ENCODE assay signal across 20 cellular contexts in the genomic region with DNA sequence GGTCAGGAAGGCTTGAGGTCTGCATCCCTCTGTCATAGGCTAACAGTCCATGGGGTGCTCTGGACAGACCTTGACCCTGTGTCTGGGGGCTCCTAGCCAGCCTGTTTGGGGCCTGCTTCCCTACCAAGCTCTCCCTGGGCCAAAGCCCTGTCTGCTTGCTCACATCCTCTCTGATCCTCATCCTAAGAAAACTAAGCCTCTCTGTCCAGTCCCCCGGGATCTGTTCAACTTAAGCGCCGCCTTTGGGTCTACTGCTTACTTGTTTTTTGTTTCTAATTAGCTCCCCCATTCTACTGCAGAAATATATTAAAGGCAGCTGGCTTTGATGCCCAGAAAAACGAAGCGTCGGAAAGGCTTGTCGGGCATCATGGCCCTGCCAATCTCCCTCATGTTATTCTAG. TPM values are rescaled to one million over a fixed set of nuclear protein-coding genes. Genes with fewer than 3 reads are reported as not detected.
DNase-seq lines count a peak whose midpoint lies in the region; ATAC-seq, FAIRE-seq and TF ChIP-seq lines count a peak whose summit lies in the region.
"Had no signal": no experiment of that assay in that cellular context is flagged by ENCODE, and none has a peak within 500 bp of the region (broad histone marks: within the 10 kb centered on the region; RNA-seq: fewer than 3 reads in every experiment).

No MANE protein-coding gene starts in this region.

- no peak for FAIRE-seq in kidney (lab: Jason Lieb, UNC)
- FAIRE-seq: GM12891, GM19239 had no signal

- H3K4me3 ChIP-seq in kidney (ENCODE audit: low read length in 2 of 2): no peak overlapping the region
- H3K4me3 ChIP-seq: BLaER1 had no signal

- H3K9me3 Mint-ChIP-seq in brain: no peaks in the 10 kb centered on the region
- H3K9me3 Mint-ChIP-seq: CD8-positive, alpha-beta memory T cell; H9 had no signal

- no peaks in the 10 kb centered on the region for H3K36me3 ChIP-seq in kidney (ENCODE audit: control insufficient read depth in 1 of 2, insufficient read depth in 2 of 2, low read length in 2 of 2)
- H3K36me3 ChIP-seq: BLaER1 had no signal

- no peaks in the 10 kb centered on the region for H3K9me3 ChIP-seq in kidney (ENCODE audit: control insufficient read depth in 1 of 2, low read length in 2 of 2)
- H3K9me3 ChIP-seq: BLaER1, Caco-2 had no signal

- no peak for ATAC-seq in HG02763 (IDR thresholded peaks at IDR 0.05; ENCODE audit: unreplicated experiment)
- no peak for ATAC-seq in HG03108 (IDR thresholded peaks at IDR 0.05; ENCODE audit: unreplicated experiment)

- peak overlapping the region in 4 of 5 experiments; percentile 82 to 87 (median 85) for H3K4me3 Mint-ChIP-seq in brain
- H3K4me3 Mint-ChIP-seq: H9 had no signal

- peaks cover 49% of the 10 kb centered on the region for H3K27me3 Mint-ChIP-seq in brain

- DNase-seq in DMS79 treated with DMSO at 0.1 percent for 48 hours (lab: John Stamatoyannopoulos, UW) (peak; percentile 52), DMS79 (lab: John Stamatoyannopoulos, UW) (no peak), kidney (peak; percentile 25), superior temporal gyrus (ENCODE audit: extremely low spot score) (peak; percentile 72), NCI-H1694 (lab: John Stamatoyannopoulos, UW) (no peak)
- DNase-seq: AML-193; Caco-2; CD8-positive, alpha-beta memory T cell; GOT3; H9 had no signal

- H3K9ac ChIP-seq in kidney (ENCODE audit: low read length in 2 of 2): no peak overlapping the region
- H3K9ac ChIP-seq: BLaER1 had no signal

- TF ChIP-seq CTCF in brain (conservative IDR thresholded peaks at IDR 0.05) (no peak), kidney (IDR thresholded peaks at IDR 0.05; ENCODE audit: borderline replicate concordance, extremely low read depth, insufficient read depth) (no peak)

- no peaks in the 10 kb centered on the region for H3K36me3 Mint-ChIP-seq in brain
- H3K36me3 Mint-ChIP-seq: CD8-positive, alpha-beta memory T cell had no signal

- peak overlapping the region in 4 of 5 experiments; percentile 44 to 96 (median 94) for H3K27ac Mint-ChIP-seq in brain
- H3K27ac Mint-ChIP-seq: H9 had no signal

- H3K27ac ChIP-seq in kidney (ENCODE audit: low read depth in 2 of 2, low read length in 2 of 2): no peak overlapping the region
- H3K27ac ChIP-seq: 22Rv1, BLaER1, HL-60 had no signal

- intact Hi-C loops in kidney (cut with DNase I): no loop called here

- peaks cover 0 to 11% of the 10 kb centered on the region in 2 donors for H3K4me1 ChIP-seq in kidney (ENCODE audit: control insufficient read depth in 1 of 2, insufficient read depth in 1 of 2, low read depth in 1 of 2, low read length in 2 of 2)
- H3K4me1 ChIP-seq: BLaER1 had no signal

- H3K4me1 Mint-ChIP-seq in brain: peaks cover 85% of the 10 kb centered on the region

RNA-seq across cellular contexts. Expression of gene DSCAML1, which starts 3.5 kb away (rescaled TPM):
- polyA plus RNA-seq in brain (ENCODE audit: insufficient read depth, low read depth, low replicate concordance) (9.6 TPM), kidney (ENCODE audit: insufficient read depth, low read depth, low replicate concordance) (0.95 TPM)
- 17.3 TPM for total RNA-seq in kidney
- total RNA-seq: A673, Caco-2, G401 had no signal
- polyA plus RNA-seq: CD8-positive, alpha-beta memory T cell had no signal

RNA-seq across cellular contexts. Expression of gene FXYD2, which starts 31.0 kb away (rescaled TPM):
- 0.63 TPM for polyA plus RNA-seq in brain (ENCODE audit: insufficient read depth, low read depth, low replicate concordance)
- total RNA-seq in kidney: 2,527 TPM
- polyA plus RNA-seq in kidney (ENCODE audit: insufficient read depth, low read depth, low replicate concordance): 9,664 TPM
- total RNA-seq: A673, G401 had no signal

Comparison
In these comparisons a context has a peak if more than half of its experiments do, and no peak if none do; other contexts are left out.
1. DNase-seq: peak in DMS79 treated with DMSO at 0.1 percent for 48 hours (single experiment), kidney (single experiment) and superior temporal gyrus (single experiment); none in DMS79 (single experiment) and NCI-H1694 (single experiment).
2. RNA of gene FXYD2, which starts 31.0 kb away (polyA plus RNA-seq): 9,664 TPM in kidney (single experiment); 0.63 TPM in brain (single experiment); every median in the first group is over 1,000 times any median in the second.